ENCODE assay signal across 8 cellular contexts in the genomic region with DNA sequence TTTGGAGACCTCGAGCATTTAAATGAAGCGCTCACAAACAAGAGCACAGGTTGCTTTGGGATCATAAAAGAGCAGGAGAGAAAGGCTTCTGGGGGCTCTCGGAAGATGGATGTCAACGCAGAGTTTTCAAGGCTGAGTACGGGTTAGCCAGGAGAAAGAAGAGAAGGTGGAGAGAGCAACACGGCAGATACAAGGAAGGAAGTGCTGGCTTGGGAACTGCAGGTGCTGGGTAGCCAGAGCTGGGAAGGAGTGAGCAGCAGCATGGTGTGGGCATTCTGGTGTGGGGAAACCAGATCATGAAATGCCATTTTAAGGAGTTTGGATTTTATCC. TPM values are rescaled to one million over a fixed set of nuclear protein-coding genes. Genes with fewer than 3 reads are reported as not detected.
DNase-seq lines count a peak whose midpoint lies in the region; ATAC-seq and TF ChIP-seq lines count a peak whose summit lies in the region.

No MANE protein-coding gene starts in this region.

- ATAC-seq in GM19328 (IDR thresholded peaks at IDR 0.05; ENCODE audit: unreplicated experiment) (no peak), HG02884 (IDR thresholded peaks at IDR 0.05; ENCODE audit: unreplicated experiment) (no peak)

- 1% methylated on average over 6 of the region's 6 CpGs for WGBS in ectodermal cell, 2 experiments

- H3K27me3 ChIP-seq in ectodermal cell (ENCODE audit: control insufficient read depth, insufficient read depth, low read length, poor library complexity, severe bottlenecking): no peaks in the 10 kb centered on the region

- no peak for DNase-seq in CD14-positive monocyte (ENCODE audit: low spot score)
- peak; percentile 74 for DNase-seq in NCI-H146 treated with DMSO at 0.1 percent for 48 hours (lab: John Stamatoyannopoulos, UW; ENCODE audit: unreplicated experiment)
- no peak for DNase-seq in amniotic stem cell (lab: John Stamatoyannopoulos, UW)
- DNase-seq in activated CD8-positive, alpha-beta memory T cell treated with anti-CD3 and anti-CD28 coated beads, Interleukin-2, amount 50 U/mL, for 48 hours: no peak

- H3K36me3 Mint-ChIP-seq in CD14-positive monocyte (peaks cover 4 to 6% of the 10 kb centered on the region in 2 donors), nephron (ENCODE audit: low read depth) (no peaks in the 10 kb centered on the region)

- H3K9me3 Mint-ChIP-seq in CD14-positive monocyte (no peaks in the 10 kb centered on the region), nephron (no peaks in the 10 kb centered on the region)

- H3K36me3 ChIP-seq in ectodermal cell (ENCODE audit: control insufficient read depth, insufficient read depth, low read length): no peaks in the 10 kb centered on the region

- H3K9me3 ChIP-seq in ectodermal cell (ENCODE audit: control insufficient read depth, low read length): no peaks in the 10 kb centered on the region

- H3K27ac Mint-ChIP-seq in CD14-positive monocyte (peak overlapping the region; percentile 61 to 90 (median 87)), nephron (peak overlapping the region; percentile 41 to 86 (median 79))

- H3K4me1 ChIP-seq in ectodermal cell (ENCODE audit: control insufficient read depth, insufficient read depth, low read length): peaks cover 2% of the 10 kb centered on the region

- H3K4me3 ChIP-seq in ectodermal cell (ENCODE audit: insufficient read depth, low read depth, low read length): peak overlapping the region; percentile 83

- H3K27me3 Mint-ChIP-seq in CD14-positive monocyte (ENCODE audit: low read depth in 3 of 3) (peaks cover 2 to 6% (median 2%) of the 10 kb centered on the region in 3 donors), nephron (ENCODE audit: low read depth) (peaks cover 4% of the 10 kb centered on the region)

- peak overlapping the region; percentile 70 for H3K27ac ChIP-seq in ectodermal cell (ENCODE audit: insufficient read depth, low read depth, low read length, poor library complexity, severe bottlenecking)

- no peak for TF ChIP-seq CTCF in CD14-positive monocyte (IDR thresholded peaks at IDR 0.05)
- no peak for TF ChIP-seq CTCF in nephron (IDR thresholded peaks at IDR 0.05; ENCODE audit: unreplicated experiment in 3 of 3)

- intact Hi-C loops in CD14-positive monocyte (cut with micrococcal nuclease): loop anchor here in 1 of 2 donors (2.0 kb wide), 1 partner anchor 14 kb away; no protein-coding TSS in a partner anchor

- H3K4me1 Mint-ChIP-seq in CD14-positive monocyte (peaks cover 29% of the 10 kb centered on the region), nephron (peaks cover 14% of the 10 kb centered on the region)

- H3K4me3 Mint-ChIP-seq in CD14-positive monocyte (peak overlapping the region; percentile 94 to 96), nephron (peak overlapping the region; percentile 89)

RNA-seq across cellular contexts. Expression of a gene that starts 0.6 kb away (rescaled TPM):
- 10 to 100 TPM in 1 of 2 donors, 1 to 10 TPM in 1; 8.6 to 13.5 TPM for polyA plus RNA-seq in CD14-positive monocyte
- 18.0 TPM for polyA plus RNA-seq in ectodermal cell (2013, experiment 1 of 4)
- 16.1 TPM for polyA plus RNA-seq in ectodermal cell (2013, experiment 2 of 4)
- polyA plus RNA-seq in ectodermal cell (2013, experiment 3 of 4): 12.6 TPM
- polyA plus RNA-seq in ectodermal cell (2013, experiment 4 of 4): 12.4 TPM

RNA-seq across cellular contexts. Expression of a gene that starts 12.4 kb away (rescaled TPM):
- polyA plus RNA-seq in CD14-positive monocyte: 10 to 100 TPM; 59.4 to 73.2 TPM
- 53.7 TPM for polyA plus RNA-seq in ectodermal cell (2013, experiment 1 of 4)
- 44.1 TPM for polyA plus RNA-seq in ectodermal cell (2013, experiment 2 of 4)
- polyA plus RNA-seq in ectodermal cell (2013, experiment 3 of 4): 30.4 TPM
- polyA plus RNA-seq in ectodermal cell (2013, experiment 4 of 4): 36.0 TPM

RNA-seq across cellular contexts. Expression of a gene that starts 53.8 kb away (rescaled TPM):
- 1 to 10 TPM; 4.1 to 7.4 TPM for polyA plus RNA-seq in CD14-positive monocyte
- polyA plus RNA-seq in ectodermal cell (2013, experiment 1 of 4): 49.4 TPM
- 44.5 TPM for polyA plus RNA-seq in ectodermal cell (2013, experiment 2 of 4)
- polyA plus RNA-seq in ectodermal cell (2013, experiment 3 of 4): 38.0 TPM
- 38.1 TPM for polyA plus RNA-seq in ectodermal cell (2013, experiment 4 of 4)
